Comparison of ENCODE assay signal across 1 cellular context in genomic region chr16:64615647-64616280, GRCh38.
A peak's percentile ranks its signal among the peaks of the same experiment; 100 is the strongest.
TF ChIP-seq lines count a peak whose summit lies in the region.

No MANE protein-coding gene starts in this region.

TF ChIP-seq in WTC11, 78 proteins besides CTCF, POLR2A, EP300 and RAD21 (continued from another document):
- TF ChIP-seq RORB (CRISPR knock-in tag; IDR thresholded peaks at IDR 0.05) (no peak), ZNF532 (CRISPR knock-in tag; IDR thresholded peaks at IDR 0.05; ENCODE audit: borderline replicate concordance) (no peak), TEAD4 (CRISPR knock-in tag; IDR thresholded peaks at IDR 0.05) (no peak), SP1 (CRISPR knock-in tag; conservative IDR thresholded peaks at IDR 0.05) (0 out of 2 replicates have a peak, but pooled peaks have one; percentile 47), ZNF423 (CRISPR knock-in tag; IDR thresholded peaks at IDR 0.05) (peak; percentile 91)
